11 cellular contexts compared by ENCODE assay signal in the genomic region with DNA sequence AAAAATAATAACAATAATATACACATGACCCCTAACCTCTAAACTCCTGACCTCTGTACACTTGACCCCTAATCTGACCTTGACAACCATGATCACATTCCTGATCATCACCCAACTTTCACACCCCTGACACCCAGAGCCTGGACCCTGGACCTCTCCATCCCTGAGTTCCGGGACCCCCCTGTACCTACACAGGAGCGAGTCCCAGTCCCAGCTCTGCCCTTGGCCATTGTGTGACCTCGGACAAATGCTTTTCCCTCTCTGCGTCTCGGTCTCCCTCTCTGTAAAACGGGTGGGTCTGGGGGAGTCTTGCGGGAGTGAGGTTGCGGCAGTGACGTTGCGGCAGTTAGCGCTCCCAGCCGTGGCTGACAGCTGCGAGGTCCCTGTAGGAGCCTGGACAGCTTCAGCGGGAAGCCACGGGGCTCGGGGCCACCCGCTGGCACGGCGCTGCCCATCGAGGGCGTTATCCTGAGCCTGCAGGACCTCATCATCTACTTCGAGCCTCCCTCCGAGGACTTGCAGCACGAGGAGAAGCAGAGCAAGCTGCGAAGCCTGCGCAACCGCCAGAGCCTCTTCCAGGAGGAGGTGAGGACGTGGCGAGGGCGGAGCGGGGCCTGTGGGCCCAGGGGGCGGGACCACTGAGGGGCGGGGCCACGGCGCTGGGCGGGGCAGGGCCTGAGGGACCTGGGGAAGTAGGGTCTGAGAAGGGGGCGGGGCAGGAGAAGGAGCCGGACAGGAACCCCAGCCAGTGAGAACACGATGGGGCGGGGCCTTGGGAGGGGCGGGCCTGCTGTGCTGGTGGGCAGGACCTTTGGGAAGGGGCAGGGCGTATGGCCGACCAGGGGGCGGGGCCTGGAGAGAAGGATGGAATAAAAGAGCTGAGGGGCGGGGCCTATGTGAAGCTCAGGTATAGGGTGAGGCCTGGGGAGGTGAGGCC. TPM values are rescaled to one million over a fixed set of nuclear protein-coding genes. Genes with fewer than 3 reads are reported as not detected.
A peak's percentile ranks its signal among the peaks of the same experiment; 100 is the strongest.
DNase-seq lines count a peak whose midpoint lies in the region; ATAC-seq and TF ChIP-seq lines count a peak whose summit lies in the region.
"Had no signal": no experiment of that assay in that cellular context is flagged by ENCODE, and none has a peak within 500 bp of the region (broad histone marks: within the 10 kb centered on the region; RNA-seq: fewer than 3 reads in every experiment).

No MANE protein-coding gene starts in this region.

- no peaks in the 10 kb centered on the region for H3F3A ChIP-seq in smooth muscle cell (ENCODE audit: low read depth)

- TF ChIP-seq CTCF in colonic mucosa (IDR thresholded peaks at IDR 0.05) (no peak), smooth muscle cell (IDR thresholded peaks at IDR 0.05; ENCODE audit: borderline replicate concordance, insufficient read depth, poor library complexity, severe bottlenecking) (no peak), omental fat pad (IDR thresholded peaks at IDR 0.05) (no peak)

- intact Hi-C loops in colonic mucosa (cut with DNase I), result no loop called here

- H3K79me2 ChIP-seq in smooth muscle cell (ENCODE audit: low read depth), result no peaks in the 10 kb centered on the region

- H3K4me1 ChIP-seq in colonic mucosa (no peaks in the 10 kb centered on the region), smooth muscle cell (ENCODE audit: low read depth) (no peaks in the 10 kb centered on the region)

- H3K9ac ChIP-seq in colonic mucosa (ENCODE audit: low read depth in 2 of 2, low read length in 2 of 2) (no peak overlapping the region), smooth muscle cell (ENCODE audit: low read depth) (no peak overlapping the region)

- WGBS in smooth muscle cell (ENCODE audit: low lambda C conversion rate), result 58% methylated on average over 38 of the region's 45 CpGs

- H3K9me3 ChIP-seq in MG63 (no peaks in the 10 kb centered on the region), colonic mucosa (no peaks in the 10 kb centered on the region), smooth muscle cell (replicated peaks; ENCODE audit: low read depth) (no peaks in the 10 kb centered on the region)

- H3K27me3 ChIP-seq in MG63, result peaks cover 7% of the 10 kb centered on the region; the same call in 1 of the 2 replicates
- no peaks in the 10 kb centered on the region for H3K27me3 ChIP-seq in colonic mucosa
- no peaks in the 10 kb centered on the region for H3K27me3 ChIP-seq in smooth muscle cell (ENCODE audit: low read depth)

- H3K27ac ChIP-seq in colonic mucosa, result no peak overlapping the region
- no peak overlapping the region for H3K27ac ChIP-seq in smooth muscle cell (ENCODE audit: low read depth)
- H3K27ac ChIP-seq: C4-2B had no signal

- DNase-seq in activated CD8-positive, alpha-beta memory T cell treated with anti-CD3 and anti-CD28 coated beads, Interleukin-2, amount 50 U/mL, for 48 hours, result peak; percentile 56
- no peak for DNase-seq in activated CD8-positive, alpha-beta memory T cell treated with anti-CD3 and anti-CD28 coated beads for 24 hours
- DNase-seq in MG63 (peak; percentile 49), colonic mucosa (peak; percentile 26), smooth muscle cell (lab: John Stamatoyannopoulos, UW; ENCODE audit: unreplicated experiment) (no peak), omental fat pad (ENCODE audit: low spot score) (no peak), AG20443 (ENCODE audit: low spot score) (no peak)
- peak; percentile 17 to 33 for DNase-seq in stimulated activated CD4-positive, alpha-beta T cell treated with anti-CD3 and anti-CD28 coated beads, Interleukin-4, amount 100 ng/mL, for 48 hours (ENCODE audit: low read depth in 2 of 2)
- DNase-seq: kidney had no signal

- H2AFZ ChIP-seq in smooth muscle cell (ENCODE audit: low read depth), result no peak overlapping the region

- no peaks in the 10 kb centered on the region for H4K20me1 ChIP-seq in smooth muscle cell (ENCODE audit: low read depth)

- H3K4me3 ChIP-seq in MG63 (no peak overlapping the region), colonic mucosa (no peak overlapping the region), smooth muscle cell (no peak overlapping the region)

- ATAC-seq in omental fat pad (ENCODE audit: low FRiP score), result no peak

- no peak overlapping the region for H3K4me2 ChIP-seq in smooth muscle cell

- H3K36me3 ChIP-seq in MG63 (no peaks in the 10 kb centered on the region), colonic mucosa (no peaks in the 10 kb centered on the region), smooth muscle cell (ENCODE audit: low read depth) (no peaks in the 10 kb centered on the region)

RNA-seq across cellular contexts. Expression of a gene that starts 19.2 kb away (rescaled TPM):
- not detected in 2 replicates for total RNA-seq in MG63 (2014; rRNA removed; shearing (Covaris generic); ENCODE audit: low replicate concordance)
- total RNA-seq in colonic mucosa, result under 1 TPM; 0.64 to 0.89 TPM
- total RNA-seq in smooth muscle cell, result 0.13 and 0.31 TPM in 2 replicates
- polyA plus RNA-seq in smooth muscle cell, result 0.08 and 0.95 TPM in 2 replicates
- total RNA-seq in omental fat pad, result 1 to 10 TPM; 1.9 to 3.6 (median 3.3) TPM

RNA-seq across cellular contexts. Expression of a gene that starts 26.7 kb away (rescaled TPM):
- total RNA-seq in MG63 (2014; rRNA removed; shearing (Covaris generic); ENCODE audit: low replicate concordance), result not detected in 2 replicates
- total RNA-seq in colonic mucosa (under 1 TPM; 0.84 to 0.90 TPM), smooth muscle cell (not detected in 2 replicates), omental fat pad (10 to 100 TPM in 2 of 4 donors, 1 to 10 TPM in 2; 5.8 to 27.6 (median 8.9) TPM)
- not detected in 2 replicates for polyA plus RNA-seq in smooth muscle cell
- total RNA-seq: endothelial cell of umbilical vein had no signal
- polyA plus RNA-seq: endothelial cell of umbilical vein had no signal

RNA-seq across cellular contexts. Expression of a gene that starts 49.8 kb away (rescaled TPM):
- 12.7 and 15.3 TPM in 2 replicates for total RNA-seq in MG63 (2014; rRNA removed; shearing (Covaris generic); ENCODE audit: low replicate concordance)
- total RNA-seq in colonic mucosa, result 10 to 100 TPM; 31.4 to 35.4 TPM
- 7.5 and 8.5 TPM in 2 replicates for total RNA-seq in smooth muscle cell
- polyA plus RNA-seq in smooth muscle cell, result 15.9 and 26.1 TPM in 2 replicates
- 10 to 100 TPM in 3 of 4 donors, 1 to 10 TPM in 1; 7.4 to 22.7 (median 10.6) TPM for total RNA-seq in omental fat pad

Comparison
In these comparisons a context has a peak if more than half of its experiments do, and no peak if none do; other contexts are left out.
1. DNase-seq: peak in activated CD8-positive, alpha-beta memory T cell treated with anti-CD3 and anti-CD28 coated beads, Interleukin-2, amount 50 U/mL, for 48 hours (single experiment), MG63 (single experiment), colonic mucosa (single experiment) and stimulated activated CD4-positive, alpha-beta T cell treated with anti-CD3 and anti-CD28 coated beads, Interleukin-4, amount 100 ng/mL, for 48 hours (2 of 2); none in activated CD8-positive, alpha-beta memory T cell treated with anti-CD3 and anti-CD28 coated beads for 24 hours (single experiment), smooth muscle cell (single experiment), omental fat pad (single experiment) and AG20443 (single experiment).